ENCODE assay signal across 8 cellular contexts in the genomic region with DNA sequence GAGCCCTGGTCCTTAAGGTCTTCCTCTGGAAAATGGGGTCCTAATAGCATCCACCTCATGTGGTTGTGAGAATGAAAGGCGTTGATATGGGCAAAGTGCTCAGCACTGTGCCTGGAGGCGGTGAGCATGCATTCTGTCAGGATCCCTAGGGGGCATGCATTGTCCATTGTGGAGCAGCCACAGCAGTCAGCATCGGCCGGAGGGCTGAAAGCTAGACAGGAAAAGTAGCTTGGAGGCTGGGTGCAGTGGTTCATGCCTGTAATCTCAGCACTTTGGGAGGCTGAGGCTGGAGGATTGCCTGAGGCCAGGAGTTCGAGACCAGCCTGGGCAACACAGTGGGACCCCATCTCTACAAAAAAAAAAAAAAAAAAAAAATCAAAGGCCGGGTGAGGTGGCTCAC.
DNase-seq lines count a peak whose midpoint lies in the region; ATAC-seq and TF ChIP-seq lines count a peak whose summit lies in the region.

No MANE protein-coding gene starts in this region.

- no peak for TF ChIP-seq CTCF in NB4 (IDR thresholded peaks at IDR 0.05; ENCODE audit: low read depth, low read length)
- peak; percentile 57 for TF ChIP-seq CTCF in chondrocyte (IDR thresholded peaks at IDR 0.05)

- no peak for TF ChIP-seq POLR2A in NB4 (IDR thresholded peaks at IDR 0.05; ENCODE audit: extremely low read depth, insufficient read length)

- H3K4me1 Mint-ChIP-seq in chondrocyte (ENCODE audit: low read depth) (peaks cover 29% of the 10 kb centered on the region), naive B cell (peaks cover 0 to 11% (median 4%) of the 10 kb centered on the region in 3 donors)

- H3K27me3 Mint-ChIP-seq in chondrocyte (ENCODE audit: low read depth) (no peaks in the 10 kb centered on the region), naive B cell (no peaks in the 10 kb centered on the region)

- H3K4me3 ChIP-seq in NB4 (ENCODE audit: low read depth, low read length): no peak overlapping the region

- H3K36me3 Mint-ChIP-seq in chondrocyte (ENCODE audit: low read depth) (no peaks in the 10 kb centered on the region), naive B cell (no peaks in the 10 kb centered on the region)

- H3K27ac Mint-ChIP-seq in chondrocyte (ENCODE audit: unreplicated experiment) (no peak overlapping the region), naive B cell (peak overlapping the region in 1 of 6 donors; percentile 42)

- DNase-seq in SKM-1 treated with dmso at 0.1 percent for 144 hours (lab: John Stamatoyannopoulos, UW; ENCODE audit: unreplicated experiment): peak; percentile 11
- DNase-seq in SKM-1 (lab: John Stamatoyannopoulos, UW; ENCODE audit: unreplicated experiment): no peak
- DNase-seq in NB4 (ENCODE audit: low read depth): peak; percentile 66
- DNase-seq in chondrocyte (ENCODE audit: low spot score): no peak
- DNase-seq in naive B cell: peak; percentile 9

- H3K9me3 Mint-ChIP-seq in chondrocyte (ENCODE audit: low read depth): no peaks in the 10 kb centered on the region
- H3K9me3 Mint-ChIP-seq in naive B cell: no peaks in the 10 kb centered on the region

- ATAC-seq in naive B cell (ENCODE audit: low read depth in 2 of 2) (no peak), GM21825 (IDR thresholded peaks at IDR 0.05; ENCODE audit: unreplicated experiment) (no peak), GM19467 (IDR thresholded peaks at IDR 0.05; ENCODE audit: unreplicated experiment) (no peak), GM21619 (IDR thresholded peaks at IDR 0.05; ENCODE audit: unreplicated experiment) (no peak)

- no peak overlapping the region for H3K4me3 Mint-ChIP-seq in chondrocyte (ENCODE audit: unreplicated experiment)
- H3K4me3 Mint-ChIP-seq in naive B cell: no peak overlapping the region

Comparison
In these comparisons a context has a peak if more than half of its experiments do, and no peak if none do; other contexts are left out.
1. DNase-seq: peak in SKM-1 treated with dmso at 0.1 percent for 144 hours (single experiment), NB4 (single experiment) and naive B cell (single experiment); none in SKM-1 (single experiment) and chondrocyte (single experiment).